ENCODE assay signal across 9 cellular contexts in the genomic region with DNA sequence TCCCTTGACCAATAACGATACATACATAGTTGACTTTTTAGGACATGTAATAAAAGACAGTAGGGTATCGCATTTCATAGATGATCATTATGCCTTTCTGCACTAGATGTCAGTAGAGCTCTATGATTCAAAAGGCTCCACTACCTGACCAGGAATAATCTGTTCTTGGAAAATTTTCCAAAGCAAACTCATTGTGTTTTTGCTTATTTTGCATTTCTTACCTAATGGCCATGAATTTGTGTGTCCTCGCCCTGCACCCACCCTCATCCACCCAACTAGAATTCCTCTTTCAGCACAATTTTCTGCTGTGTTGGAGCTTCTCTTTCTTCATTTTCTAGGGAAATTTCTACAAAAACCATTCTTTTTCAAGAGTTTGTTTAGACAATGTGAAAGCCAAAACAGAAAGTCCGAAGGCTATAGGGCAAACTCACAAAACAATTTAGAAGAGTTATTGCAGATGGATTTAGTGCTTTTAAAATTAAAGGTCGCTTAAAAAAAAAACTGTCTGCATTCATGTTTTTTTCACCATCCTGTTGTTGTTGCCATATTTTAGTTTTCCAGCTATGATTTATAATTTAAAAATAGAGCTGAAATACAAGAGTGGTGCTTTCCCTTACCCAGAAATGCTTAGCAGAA.
DNase-seq lines count a peak whose midpoint lies in the region; TF ChIP-seq lines count a peak whose summit lies in the region.
"Had no signal": no experiment of that assay in that cellular context is flagged by ENCODE, and none has a peak within 500 bp of the region (broad histone marks: within the 10 kb centered on the region; RNA-seq: fewer than 3 reads in every experiment).

No MANE protein-coding gene starts in this region.

- DNase-seq in BE2C (no peak), LoVo (ENCODE audit: low spot score) (peak; percentile 50), astrocyte of the cerebellum (ENCODE audit: low read depth) (peak; percentile 27), iris pigment epithelial cell (ENCODE audit: low read depth) (peak; percentile 41), activated gamma-delta T cell treated with Interleukin-2 at 50 U/mL for 16 hours (no peak), NOMO-1 (lab: John Stamatoyannopoulos, UW; ENCODE audit: unreplicated experiment in 2 of 2) (no peak)
- DNase-seq in stimulated activated CD8-positive, alpha-beta memory T cell treated with anti-CD3 and anti-CD28 coated beads, Interleukin-4, amount 100 ng/mL, for 48 hours = no peak
- no peak for DNase-seq in activated CD4-positive, alpha-beta memory T cell treated with anti-CD3 and anti-CD28 coated beads, Interleukin-2, amount 10 ng/mL, durations not matched to agents 7 days and 5 days

- H3K27me3 ChIP-seq in BE2C = peaks cover 4% of the 10 kb centered on the region; the same call in 1 of the 2 replicates

- in situ Hi-C loops in astrocyte of the cerebellum (cut with HindIII; ENCODE audit: low sequenced_read_pairs) = no loop called here

- no peaks in the 10 kb centered on the region for H3K9me3 Mint-ChIP-seq in activated CD4-positive, alpha-beta memory T cell treated with anti-CD3 and anti-CD28 coated beads, Interleukin-2, amount 10 ng/mL, durations not matched to agents 7 days and 5 days
- H3K9me3 Mint-ChIP-seq: stimulated activated naive CD8-positive, alpha-beta T cell treated with anti-CD3 and anti-CD28 coated beads, Interleukin-15, Interleukin-2, amounts not matched to agents 100 ng/mL and 50 ng/mL, for 24 hours had no signal

- H3K9me3 ChIP-seq in BE2C = no peaks in the 10 kb centered on the region

- H3K4me1 ChIP-seq in BE2C = no peaks in the 10 kb centered on the region

- no peak overlapping the region for H3K4me3 ChIP-seq in BE2C (ENCODE audit: low read depth, low read length)
- no peak overlapping the region for H3K4me3 ChIP-seq in astrocyte of the cerebellum (ENCODE audit: low read depth, low read length)

- no peaks in the 10 kb centered on the region for H3K27me3 Mint-ChIP-seq in activated CD4-positive, alpha-beta memory T cell treated with anti-CD3 and anti-CD28 coated beads, Interleukin-2, amount 10 ng/mL, durations not matched to agents 7 days and 5 days

- H3K4me3 Mint-ChIP-seq in activated CD4-positive, alpha-beta memory T cell treated with anti-CD3 and anti-CD28 coated beads, Interleukin-2, amount 10 ng/mL, durations not matched to agents 7 days and 5 days = no peak overlapping the region
- H3K4me3 Mint-ChIP-seq: stimulated activated naive CD8-positive, alpha-beta T cell treated with anti-CD3 and anti-CD28 coated beads, Interleukin-15, Interleukin-2, amounts not matched to agents 100 ng/mL and 50 ng/mL, for 24 hours had no signal

- TF ChIP-seq CTCF in BE2C (IDR thresholded peaks at IDR 0.05; ENCODE audit: low read depth, low read length) (peak; percentile 68), astrocyte of the cerebellum (IDR thresholded peaks at IDR 0.05; ENCODE audit: low read depth, low read length, missing control alignments) (peak; percentile 36)

- no peak overlapping the region for H3K27ac Mint-ChIP-seq in activated CD4-positive, alpha-beta memory T cell treated with anti-CD3 and anti-CD28 coated beads, Interleukin-2, amount 10 ng/mL, durations not matched to agents 7 days and 5 days
- H3K27ac Mint-ChIP-seq: stimulated activated naive CD8-positive, alpha-beta T cell treated with anti-CD3 and anti-CD28 coated beads, Interleukin-15, Interleukin-2, amounts not matched to agents 100 ng/mL and 50 ng/mL, for 24 hours had no signal

- no peaks in the 10 kb centered on the region for H3K36me3 Mint-ChIP-seq in activated CD4-positive, alpha-beta memory T cell treated with anti-CD3 and anti-CD28 coated beads, Interleukin-2, amount 10 ng/mL, durations not matched to agents 7 days and 5 days (ENCODE audit: low read depth)

- CTCF ChIA-PET in activated CD4-positive, alpha-beta memory T cell treated with anti-CD3 and anti-CD28 coated beads, Interleukin-2, amount 10 ng/mL, durations not matched to agents 7 days and 5 days (lab: Charles Lee) = no interaction called here

- no peaks in the 10 kb centered on the region for H3K4me1 Mint-ChIP-seq in activated CD4-positive, alpha-beta memory T cell treated with anti-CD3 and anti-CD28 coated beads, Interleukin-2, amount 10 ng/mL, durations not matched to agents 7 days and 5 days

- POLR2A ChIA-PET in activated CD4-positive, alpha-beta memory T cell treated with anti-CD3 and anti-CD28 coated beads, Interleukin-2, amount 10 ng/mL, durations not matched to agents 7 days and 5 days (lab: Charles Lee) = no interaction called here

- no peaks in the 10 kb centered on the region for H3K36me3 ChIP-seq in BE2C

Comparison
In these comparisons a context has a peak if more than half of its experiments do, and no peak if none do; other contexts are left out.
1. DNase-seq: peak in LoVo (single experiment), astrocyte of the cerebellum (single experiment) and iris pigment epithelial cell (single experiment); none in BE2C (single experiment), activated gamma-delta T cell treated with Interleukin-2 at 50 U/mL for 16 hours (single experiment), stimulated activated CD8-positive, alpha-beta memory T cell treated with anti-CD3 and anti-CD28 coated beads, Interleukin-4, amount 100 ng/mL, for 48 hours (single experiment), activated CD4-positive, alpha-beta memory T cell treated with anti-CD3 and anti-CD28 coated beads, Interleukin-2, amount 10 ng/mL, durations not matched to agents 7 days and 5 days (single experiment) and NOMO-1 (0 of 2).